Comparison of ENCODE assay signal across 1 cellular context in the genomic region with DNA sequence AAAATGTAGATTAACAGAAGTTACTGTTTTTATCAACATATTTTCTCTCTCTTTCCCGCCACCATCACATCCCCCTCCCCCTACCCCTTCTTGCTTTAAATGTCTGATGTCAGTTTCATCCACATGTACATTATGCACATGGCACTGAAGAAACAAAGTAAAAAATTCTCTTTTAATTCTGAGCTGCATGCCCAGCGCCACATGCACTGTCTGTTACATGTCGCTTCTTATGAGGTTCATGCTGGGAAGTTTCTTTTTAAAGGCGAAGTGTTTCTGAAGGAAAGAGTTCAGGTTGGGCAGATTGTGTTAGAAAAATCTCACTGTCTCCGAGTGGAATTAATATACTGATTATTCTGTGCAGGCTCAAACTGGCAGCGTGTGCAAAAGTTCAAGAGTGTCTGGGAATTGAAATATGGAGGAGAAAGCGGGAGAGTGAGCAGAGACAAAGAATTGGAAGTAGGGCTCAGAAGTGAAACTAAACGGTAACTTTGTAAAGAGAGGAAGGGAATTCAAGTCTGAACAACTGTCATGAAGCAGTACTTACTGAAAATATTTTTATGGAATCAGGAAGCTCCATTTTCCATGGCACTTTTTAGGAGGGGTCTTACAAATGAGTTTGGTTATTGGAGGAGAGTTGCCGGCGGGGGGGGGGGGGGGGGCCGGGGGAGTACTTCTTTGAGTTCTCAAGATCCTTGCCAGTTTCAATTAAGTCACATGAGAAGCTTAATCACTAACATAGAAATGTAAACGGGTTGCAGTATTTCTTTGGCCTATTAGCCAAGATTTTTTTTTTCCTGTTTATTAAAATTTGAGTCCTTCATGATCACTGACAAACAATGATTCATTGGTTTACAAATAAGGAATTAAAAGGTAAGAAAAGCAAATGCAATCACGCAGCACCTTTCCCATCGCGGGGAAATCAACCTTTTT.
TF ChIP-seq lines count a peak whose summit lies in the region.

No MANE protein-coding gene starts in this region.

TF ChIP-seq in K562, 482 proteins besides CTCF, POLR2A, EP300 and RAD21:
- TF ChIP-seq, protein P1, sequence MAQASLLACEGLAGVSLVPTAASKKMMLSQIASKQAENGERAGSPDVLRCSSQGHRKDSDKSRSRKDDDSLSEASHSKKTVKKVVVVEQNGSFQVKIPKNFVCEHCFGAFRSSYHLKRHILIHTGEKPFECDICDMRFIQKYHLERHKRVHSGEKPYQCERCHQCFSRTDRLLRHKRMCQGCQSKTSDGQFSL (CRISPR knock-in tag; IDR thresholded peaks at IDR 0.05) = no peak
- TF ChIP-seq, protein P1 (tag; IDR thresholded peaks at IDR 0.05) = peak in 1 of 2 experiments; percentile 50; a peak in 1 of 4 replicates
- TF ChIP-seq, protein P2, sequence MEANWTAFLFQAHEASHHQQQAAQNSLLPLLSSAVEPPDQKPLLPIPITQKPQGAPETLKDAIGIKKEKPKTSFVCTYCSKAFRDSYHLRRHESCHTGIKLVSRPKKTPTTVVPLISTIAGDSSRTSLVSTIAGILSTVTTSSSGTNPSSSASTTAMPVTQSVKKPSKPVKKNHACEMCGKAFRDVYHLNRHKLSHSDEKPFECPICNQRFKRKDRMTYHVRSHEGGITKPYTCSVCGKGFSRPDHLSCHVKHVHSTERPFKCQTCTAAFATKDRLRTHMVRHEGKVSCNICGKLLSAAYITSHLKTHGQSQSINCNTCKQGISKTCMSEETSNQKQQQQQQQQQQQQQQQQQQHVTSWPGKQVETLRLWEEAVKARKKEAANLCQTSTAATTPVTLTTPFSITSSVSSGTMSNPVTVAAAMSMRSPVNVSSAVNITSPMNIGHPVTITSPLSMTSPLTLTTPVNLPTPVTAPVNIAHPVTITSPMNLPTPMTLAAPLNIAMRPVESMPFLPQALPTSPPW (CRISPR knock-in tag; IDR thresholded peaks at IDR 0.05) = peak; percentile 47
- no peak for TF ChIP-seq SMAD1 (IDR thresholded peaks at IDR 0.05; ENCODE audit: low read depth, low read length, partially characterized antibody)
- no peak for TF ChIP-seq NFIC (IDR thresholded peaks at IDR 0.05)
- TF ChIP-seq, protein P3, sequence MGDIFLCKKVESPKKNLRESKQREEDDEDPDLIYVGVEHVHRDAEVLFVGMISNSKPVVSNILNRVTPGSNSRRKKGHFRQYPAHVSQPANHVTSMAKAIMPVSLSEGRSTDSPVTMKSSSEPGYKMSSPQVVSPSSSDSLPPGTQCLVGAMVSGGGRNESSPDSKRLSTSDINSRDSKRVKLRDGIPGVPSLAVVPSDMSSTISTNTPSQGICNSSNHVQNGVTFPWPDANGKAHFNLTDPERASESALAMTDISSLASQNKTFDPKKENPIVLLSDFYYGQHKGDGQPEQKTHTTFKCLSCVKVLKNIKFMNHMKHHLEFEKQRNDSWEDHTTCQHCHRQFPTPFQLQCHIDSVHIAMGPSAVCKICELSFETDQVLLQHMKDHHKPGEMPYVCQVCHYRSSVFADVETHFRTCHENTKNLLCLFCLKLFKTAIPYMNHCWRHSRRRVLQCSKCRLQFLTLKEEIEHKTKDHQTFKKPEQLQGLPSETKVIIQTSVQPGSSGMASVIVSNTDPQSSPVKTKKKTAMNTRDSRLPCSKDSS (IDR thresholded peaks at IDR 0.05; ENCODE audit: low read depth, partially characterized antibody) = no peak
- TF ChIP-seq ZNF707 (CRISPR knock-in tag; conservative IDR thresholded peaks at IDR 0.05) = no peak
- TF ChIP-seq DACH1 (IDR thresholded peaks at IDR 0.05; ENCODE audit: partially characterized antibody) = no peak
- no peak for TF ChIP-seq LCOR (CRISPR knock-in tag; IDR thresholded peaks at IDR 0.05)
- TF ChIP-seq, protein P4, sequence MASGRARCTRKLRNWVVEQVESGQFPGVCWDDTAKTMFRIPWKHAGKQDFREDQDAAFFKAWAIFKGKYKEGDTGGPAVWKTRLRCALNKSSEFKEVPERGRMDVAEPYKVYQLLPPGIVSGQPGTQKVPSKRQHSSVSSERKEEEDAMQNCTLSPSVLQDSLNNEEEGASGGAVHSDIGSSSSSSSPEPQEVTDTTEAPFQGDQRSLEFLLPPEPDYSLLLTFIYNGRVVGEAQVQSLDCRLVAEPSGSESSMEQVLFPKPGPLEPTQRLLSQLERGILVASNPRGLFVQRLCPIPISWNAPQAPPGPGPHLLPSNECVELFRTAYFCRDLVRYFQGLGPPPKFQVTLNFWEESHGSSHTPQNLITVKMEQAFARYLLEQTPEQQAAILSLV (tag; IDR thresholded peaks at IDR 0.05) = no peak
TF ChIP-seq in K562: peak in this region for 2.
